8 cellular contexts compared by ENCODE assay signal in the genomic region with DNA sequence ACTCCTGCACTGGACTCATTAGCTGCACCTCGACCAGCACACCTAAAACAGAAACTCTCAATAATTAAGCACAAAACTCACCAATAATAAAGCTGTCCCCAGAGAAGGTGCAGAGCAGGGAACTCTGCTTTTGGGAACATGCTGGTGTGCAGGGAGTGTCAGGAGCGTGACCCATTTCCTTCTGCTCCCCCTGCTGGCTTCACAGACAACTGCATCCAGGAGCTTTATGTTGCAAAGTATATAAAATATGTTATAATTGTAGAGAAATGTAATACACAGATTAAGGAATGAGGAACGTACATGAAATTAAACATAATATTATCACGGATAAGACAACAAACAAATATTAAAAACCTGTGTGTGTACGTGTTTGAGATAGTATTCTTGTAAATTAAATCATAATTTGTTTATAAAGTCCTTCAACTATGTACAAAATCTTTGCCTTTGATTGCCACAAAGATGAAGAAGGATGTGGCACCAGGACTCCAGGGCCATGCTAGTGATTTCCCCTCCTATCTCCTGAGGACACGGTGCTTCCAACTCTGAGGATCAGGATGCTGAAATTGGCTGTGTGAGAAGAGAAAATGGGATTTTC.
DNase-seq lines count a peak whose midpoint lies in the region; ATAC-seq and TF ChIP-seq lines count a peak whose summit lies in the region.

No MANE protein-coding gene starts in this region.

- no peak overlapping the region for H3K27ac ChIP-seq in PC-3 (ENCODE audit: low read length)

- H3K4me1 Mint-ChIP-seq in immature natural killer cell, result no peaks in the 10 kb centered on the region

- H3K36me3 Mint-ChIP-seq in immature natural killer cell, result no peaks in the 10 kb centered on the region

- H3K4me3 ChIP-seq in PC-3 (ENCODE audit: low read length), result no peak overlapping the region

- intact Hi-C loops in PC-3 (cut with micrococcal nuclease), result loop anchor here (2.0 kb wide), 1 partner anchor 94 kb away; no protein-coding TSS in a partner anchor

- no peaks in the 10 kb centered on the region for H3K9me3 ChIP-seq in PC-3 (ENCODE audit: low read length)

- no peak overlapping the region for H3K4me2 ChIP-seq in PC-3 (ENCODE audit: low read length)

- no peaks in the 10 kb centered on the region for H3K79me2 ChIP-seq in PC-3 (ENCODE audit: low read length)

- CTCF ChIA-PET in PC-3 (lab: Charles Lee), result interaction anchor here (0.6 kb wide), 1 partner anchor 86 kb away, joined by 3 read pairs; a partner anchor contains a TSS

- peak; percentile 73 for ATAC-seq in HG03103 (IDR thresholded peaks at IDR 0.05; ENCODE audit: low read depth, unreplicated experiment)
- peak; percentile 76 for ATAC-seq in PC-3
- ATAC-seq in GM18870 (IDR thresholded peaks at IDR 0.05; ENCODE audit: unreplicated experiment), result no peak

- H4K20me1 ChIP-seq in PC-3 (ENCODE audit: low read length), result no peaks in the 10 kb centered on the region

- no peaks in the 10 kb centered on the region for H3K36me3 ChIP-seq in PC-3 (ENCODE audit: low read depth, low read length)

- no peaks in the 10 kb centered on the region for H3K9me2 ChIP-seq in PC-3 (replicated peaks; ENCODE audit: low read length)

- H3K4me1 ChIP-seq in PC-3 (ENCODE audit: insufficient read depth, low read length), result peaks cover 15% of the 10 kb centered on the region

- H2AFZ ChIP-seq in PC-3 (ENCODE audit: low read length), result no peak overlapping the region

- in situ Hi-C loops in ACHN (cut with HindIII; ENCODE audit: low pct_ligation_motif_present, low pct_unique_long_range_greater_than_20kb, low sequenced_read_pairs), result no loop called here

- peak; percentile 39 for DNase-seq in ACHN
- peak; percentile 70 for DNase-seq in PC-3
- DNase-seq in amniotic stem cell (lab: John Stamatoyannopoulos, UW), result peak; percentile 33
- DNase-seq in immature natural killer cell, result peak in 2 of 3 donors; percentile 0 to 1
- DNase-seq in stimulated activated CD4-positive, alpha-beta T cell treated with anti-CD3 and anti-CD28 coated beads, Interleukin-4, amount 100 ng/mL, for 4 hours, result peak; percentile 11 to 28

- no peak overlapping the region for H3K27ac Mint-ChIP-seq in immature natural killer cell

- peaks cover 34% of the 10 kb centered on the region for H3K27me3 ChIP-seq in PC-3 (ENCODE audit: low read length)

- POLR2A ChIA-PET in PC-3 (lab: Charles Lee; ENCODE audit: unreplicated experiment), result no interaction called here

- BruUV-seq in PC-3 (replicated peaks; lab: Mats Ljungman, UMichigan), result no TSS peak

- no peaks in the 10 kb centered on the region for H3F3A ChIP-seq in PC-3 (ENCODE audit: low read length, unreplicated experiment)

- H3K27me3 Mint-ChIP-seq in immature natural killer cell (ENCODE audit: low read depth in 3 of 3), result peaks cover 3 to 8% (median 5%) of the 10 kb centered on the region in 3 donors

- no peak overlapping the region for H3K9ac ChIP-seq in PC-3 (ENCODE audit: low read length)

- H3K9me3 Mint-ChIP-seq in immature natural killer cell, result peaks cover 0 to 3% (median 0%) of the 10 kb centered on the region in 6 donors

- H3K4me3 Mint-ChIP-seq in immature natural killer cell, result no peak overlapping the region

- TF ChIP-seq CTCF in GM12872 (IDR thresholded peaks at IDR 0.05; ENCODE audit: insufficient read depth, low read depth, low read length), result peak; percentile 83
- peak; percentile 91 for TF ChIP-seq CTCF in PC-3 (conservative IDR thresholded peaks at IDR 0.05; ENCODE audit: low read depth, low read length)

Comparison
In these comparisons a context has a peak if more than half of its experiments do, and no peak if none do; other contexts are left out.
1. DNase-seq: peak in every context shown above with its lines; median percentile 70 in PC-3; 39 in ACHN; 33 in amniotic stem cell; 20 in stimulated activated CD4-positive, alpha-beta T cell treated with anti-CD3 and anti-CD28 coated beads, Interleukin-4, amount 100 ng/mL, for 4 hours; 0 in immature natural killer cell.